13 cellular contexts compared by ENCODE assay signal in genomic region chr3:186365202-186365974, GRCh38. TPM values are rescaled to one million over a fixed set of nuclear protein-coding genes. Genes with fewer than 3 reads are reported as not detected.
A peak's percentile ranks its signal among the peaks of the same experiment; 100 is the strongest.
DNase-seq lines count a peak whose midpoint lies in the region; ATAC-seq and TF ChIP-seq lines count a peak whose summit lies in the region.
"Had no signal": no experiment of that assay in that cellular context is flagged by ENCODE, and none has a peak within 500 bp of the region (broad histone marks: within the 10 kb centered on the region; RNA-seq: fewer than 3 reads in every experiment).

No MANE protein-coding gene starts in this region.

- TF ChIP-seq POLR2A in stomach (IDR thresholded peaks at IDR 0.05), result no peak

- H3K9ac ChIP-seq in Karpas-422 (ENCODE audit: low read length), result no peak overlapping the region

- H3K36me3 ChIP-seq in Karpas-422 (ENCODE audit: insufficient read depth, low read length) (no peaks in the 10 kb centered on the region), stomach (no peaks in the 10 kb centered on the region)

- 59 to 84% (median 74%) methylated on average over 11 of the region's 11 CpGs for WGBS in stomach, 5 donors

- peak in 9 of 14 donors; percentile 9 to 93 (median 42) for DNase-seq in C1 segment of cervical spinal cord (lab: John Stamatoyannopoulos, UW)
- peak; percentile 98 for DNase-seq in NOMO-1 treated with DMSO at 0.1 percent for 48 hours (lab: John Stamatoyannopoulos, UW; ENCODE audit: unreplicated experiment)
- peak; percentile 79 for DNase-seq in cerebellum (ENCODE audit: low spot score)
- no peak for DNase-seq in Karpas-422
- no peak for DNase-seq in stomach
- no peak for DNase-seq in NCI-H1417 (lab: John Stamatoyannopoulos, UW)
- DNase-seq: H9; KBM-7; NCI-H82; stimulated activated CD4-positive, alpha-beta T cell treated with anti-CD3 and anti-CD28 coated beads, Interleukin-2, amount 100 ng/mL, for 24 hours; T1000 had no signal

- H3K4me3 ChIP-seq in Karpas-422 (ENCODE audit: low read length) (no peak overlapping the region), stomach (no peak overlapping the region)

- TF ChIP-seq CTCF in stomach (IDR thresholded peaks at IDR 0.05), result no peak

- no peaks in the 10 kb centered on the region for H3K9me2 ChIP-seq in Karpas-422 (replicated peaks; ENCODE audit: insufficient read depth, low read length)

- H3K27ac ChIP-seq in layer of hippocampus (ENCODE audit: low read depth, low read length) (peak overlapping the region; percentile 14), Karpas-422 (ENCODE audit: low read length) (no peak overlapping the region), stomach (peak overlapping the region in 2 of 5 donors; percentile 13 to 33)

- H3K79me2 ChIP-seq in Karpas-422 (ENCODE audit: low read length), result no peaks in the 10 kb centered on the region

- intact Hi-C loops in stomach (cut with DNase I; ENCODE audit: low total_unique reads), result no loop called here

- no peak overlapping the region for H3K4me2 ChIP-seq in Karpas-422 (ENCODE audit: low read depth, low read length, poor library complexity, severe bottlenecking)

- H4K20me1 ChIP-seq in Karpas-422 (ENCODE audit: insufficient read depth, low read depth, low read length), result no peaks in the 10 kb centered on the region

- H2AFZ ChIP-seq in Karpas-422 (ENCODE audit: low read length), result no peak overlapping the region

- H3K4me1 ChIP-seq in Karpas-422 (ENCODE audit: low read length) (no peaks in the 10 kb centered on the region), stomach (peaks cover 16 to 43% (median 21%) of the 10 kb centered on the region in 4 donors)

- H3K27me3 ChIP-seq in layer of hippocampus (ENCODE audit: control insufficient read depth, insufficient read depth, low read length) (no peaks in the 10 kb centered on the region), Karpas-422 (ENCODE audit: low read length) (no peaks in the 10 kb centered on the region), stomach (peaks cover 0 to 56% (median 40%) of the 10 kb centered on the region in 3 donors)

- TF ChIP-seq EP300 in stomach (IDR thresholded peaks at IDR 0.05), result no peak

- H3K9me3 ChIP-seq in Karpas-422 (ENCODE audit: low read length) (no peaks in the 10 kb centered on the region), stomach (no peaks in the 10 kb centered on the region)

- ATAC-seq in GM21447 (IDR thresholded peaks at IDR 0.05; ENCODE audit: unreplicated experiment), result no peak

RNA-seq across cellular contexts. Expression of gene DGKG, which starts 3.4 kb away (rescaled TPM):
- total RNA-seq in cerebellum (14.9 TPM), stomach (10 to 100 TPM in 2 of 5 donors, 1 to 10 TPM in 2, under 1 TPM in 1; 0.72 to 26.3 (median 4.6) TPM)
- total RNA-seq in Karpas-422 (2014; rRNA removed; shearing (Covaris generic); ENCODE audit: low replicate concordance), result 0.04 and 0.14 TPM in 2 replicates
- polyA plus RNA-seq in stomach, result 1 to 10 TPM in 2 of 3 donors, under 1 TPM in 1; 0.12 to 3.3 (median 2.1) TPM
- total RNA-seq: H9 had no signal

Comparison
In these comparisons a context has a peak if more than half of its experiments do, and no peak if none do; other contexts are left out.
1. DNase-seq: peak in C1 segment of cervical spinal cord (9 of 14), NOMO-1 treated with DMSO at 0.1 percent for 48 hours (single experiment) and cerebellum (single experiment); none in Karpas-422 (single experiment), stomach (single experiment) and NCI-H1417 (0 of 3).